ENCODE assay signal across 8 cellular contexts in genomic region chr1:7781923-7782495, GRCh38. TPM values are rescaled to one million over a fixed set of nuclear protein-coding genes. Genes with fewer than 3 reads are reported as not detected.
DNase-seq lines count a peak whose midpoint lies in the region; ATAC-seq and TF ChIP-seq lines count a peak whose summit lies in the region.
"Had no signal": no experiment of that assay in that cellular context is flagged by ENCODE, and none has a peak within 500 bp of the region (broad histone marks: within the 10 kb centered on the region; RNA-seq: fewer than 3 reads in every experiment).

No MANE protein-coding gene starts in this region.

- TF ChIP-seq CTCF in adrenal gland (IDR thresholded peaks at IDR 0.05) = no peak

- H3K4me1 ChIP-seq in adrenal gland (replicated peaks in 1 of 2) = peaks cover 6 to 13% of the 10 kb centered on the region in 2 donors

- H3K27ac ChIP-seq in adrenal gland = no peak overlapping the region

- H3K36me3 ChIP-seq in adrenal gland (replicated peaks in 1 of 2) = peaks cover 0 to 39% of the 10 kb centered on the region in 2 donors

- H3K4me3 ChIP-seq in adrenal gland = no peak overlapping the region
- H3K4me3 ChIP-seq: lung had no signal

- H3K4me1 Mint-ChIP-seq in effector memory CD8-positive, alpha-beta T cell (ENCODE audit: low read depth in 2 of 2) = peaks cover 15 to 20% of the 10 kb centered on the region in 2 donors
- peaks cover 16% of the 10 kb centered on the region for H3K4me1 Mint-ChIP-seq in stimulated activated effector memory CD8-positive, alpha-beta T cell treated with anti-CD3 and anti-CD28 coated beads, Interleukin-12 subunit alpha, Interleukin-12 subunit beta, amount 100 ng/mL, for 72 hours

- H3K9me3 Mint-ChIP-seq in effector memory CD8-positive, alpha-beta T cell = no peaks in the 10 kb centered on the region
- no peaks in the 10 kb centered on the region for H3K9me3 Mint-ChIP-seq in stimulated activated effector memory CD8-positive, alpha-beta T cell treated with anti-CD3 and anti-CD28 coated beads, Interleukin-12 subunit alpha, Interleukin-12 subunit beta, amount 100 ng/mL, for 72 hours

- H3K4me3 Mint-ChIP-seq in effector memory CD8-positive, alpha-beta T cell = peak overlapping the region; percentile 62 to 78
- H3K4me3 Mint-ChIP-seq in stimulated activated effector memory CD8-positive, alpha-beta T cell treated with anti-CD3 and anti-CD28 coated beads, Interleukin-12 subunit alpha, Interleukin-12 subunit beta, amount 100 ng/mL, for 72 hours = peak overlapping the region; percentile 64

- H3K9me3 ChIP-seq in adrenal gland (replicated peaks in 1 of 3) = no peaks in the 10 kb centered on the region

- peak overlapping the region in 1 of 2 donors; percentile 36 for H3K27ac Mint-ChIP-seq in effector memory CD8-positive, alpha-beta T cell
- peak overlapping the region; percentile 46 for H3K27ac Mint-ChIP-seq in stimulated activated effector memory CD8-positive, alpha-beta T cell treated with anti-CD3 and anti-CD28 coated beads, Interleukin-12 subunit alpha, Interleukin-12 subunit beta, amount 100 ng/mL, for 72 hours

- H3K27me3 ChIP-seq in adrenal gland = no peaks in the 10 kb centered on the region

- intact Hi-C loops in adrenal gland (cut with DNase I) = no loop called here

- peaks cover 44% of the 10 kb centered on the region for H3K36me3 Mint-ChIP-seq in effector memory CD8-positive, alpha-beta T cell (ENCODE audit: insufficient read depth)
- H3K36me3 Mint-ChIP-seq in stimulated activated effector memory CD8-positive, alpha-beta T cell treated with anti-CD3 and anti-CD28 coated beads, Interleukin-12 subunit alpha, Interleukin-12 subunit beta, amount 100 ng/mL, for 72 hours = peaks cover 44% of the 10 kb centered on the region

- no peak for ATAC-seq in effector memory CD8-positive, alpha-beta T cell (replicated peaks)
- no peak for ATAC-seq in stimulated activated effector memory CD8-positive, alpha-beta T cell treated with anti-CD3 and anti-CD28 coated beads, Interleukin-12 subunit alpha, Interleukin-12 subunit beta, amount 100 ng/mL, for 72 hours
- ATAC-seq in GM19463 (IDR thresholded peaks at IDR 0.05; ENCODE audit: unreplicated experiment) = no peak

- DNase-seq in HPDE6-E6E7 (ENCODE audit: extremely low spot score) (peak; percentile 25), SKM-1 (lab: John Stamatoyannopoulos, UW; ENCODE audit: unreplicated experiment) (peak; percentile 20), adrenal gland (no peak), anterior cingulate cortex (lab: John Stamatoyannopoulos, UW) (no peak)
- DNase-seq in effector memory CD8-positive, alpha-beta T cell = no peak
- DNase-seq in stimulated activated effector memory CD8-positive, alpha-beta T cell treated with anti-CD3 and anti-CD28 coated beads, Interleukin-12 subunit alpha, Interleukin-12 subunit beta, amount 100 ng/mL, for 72 hours (ENCODE audit: low spot score in 2 of 2) = no peak

- no peaks in the 10 kb centered on the region for H3K27me3 Mint-ChIP-seq in effector memory CD8-positive, alpha-beta T cell

- WGBS in adrenal gland, 4 donors = 80 to 86% (median 84%) methylated on average over 16 of the region's 16 CpGs

- TF ChIP-seq POLR2A in adrenal gland (IDR thresholded peaks at IDR 0.05) = no peak

RNA-seq across cellular contexts. Expression of gene PER3, which starts 2.1 kb away (rescaled TPM):
- total RNA-seq in adrenal gland = 10 to 100 TPM; 11.6 to 29.0 (median 19.6) TPM
- 10 to 100 TPM in 2 of 3 donors, 1 to 10 TPM in 1; 8.8 to 19.9 (median 14.8) TPM for polyA plus RNA-seq in adrenal gland

RNA-seq across cellular contexts. Expression of gene VAMP3, which starts 10.9 kb away (rescaled TPM):
- total RNA-seq in adrenal gland = 100 to 1,000 TPM in 5 of 8 donors, 10 to 100 TPM in 3; 89.3 to 151 (median 116) TPM
- polyA plus RNA-seq in adrenal gland = 100 to 1,000 TPM in 1 of 3 donors, 10 to 100 TPM in 2; 52.0 to 186 (median 61.6) TPM

Comparison
In these comparisons a context has a peak if more than half of its experiments do, and no peak if none do; other contexts are left out.
1. DNase-seq: peak in HPDE6-E6E7 (single experiment) and SKM-1 (single experiment); none in effector memory CD8-positive, alpha-beta T cell (0 of 3), stimulated activated effector memory CD8-positive, alpha-beta T cell treated with anti-CD3 and anti-CD28 coated beads, Interleukin-12 subunit alpha, Interleukin-12 subunit beta, amount 100 ng/mL, for 72 hours (0 of 2), adrenal gland (0 of 7) and anterior cingulate cortex (0 of 58).